In the genomic region with DNA sequence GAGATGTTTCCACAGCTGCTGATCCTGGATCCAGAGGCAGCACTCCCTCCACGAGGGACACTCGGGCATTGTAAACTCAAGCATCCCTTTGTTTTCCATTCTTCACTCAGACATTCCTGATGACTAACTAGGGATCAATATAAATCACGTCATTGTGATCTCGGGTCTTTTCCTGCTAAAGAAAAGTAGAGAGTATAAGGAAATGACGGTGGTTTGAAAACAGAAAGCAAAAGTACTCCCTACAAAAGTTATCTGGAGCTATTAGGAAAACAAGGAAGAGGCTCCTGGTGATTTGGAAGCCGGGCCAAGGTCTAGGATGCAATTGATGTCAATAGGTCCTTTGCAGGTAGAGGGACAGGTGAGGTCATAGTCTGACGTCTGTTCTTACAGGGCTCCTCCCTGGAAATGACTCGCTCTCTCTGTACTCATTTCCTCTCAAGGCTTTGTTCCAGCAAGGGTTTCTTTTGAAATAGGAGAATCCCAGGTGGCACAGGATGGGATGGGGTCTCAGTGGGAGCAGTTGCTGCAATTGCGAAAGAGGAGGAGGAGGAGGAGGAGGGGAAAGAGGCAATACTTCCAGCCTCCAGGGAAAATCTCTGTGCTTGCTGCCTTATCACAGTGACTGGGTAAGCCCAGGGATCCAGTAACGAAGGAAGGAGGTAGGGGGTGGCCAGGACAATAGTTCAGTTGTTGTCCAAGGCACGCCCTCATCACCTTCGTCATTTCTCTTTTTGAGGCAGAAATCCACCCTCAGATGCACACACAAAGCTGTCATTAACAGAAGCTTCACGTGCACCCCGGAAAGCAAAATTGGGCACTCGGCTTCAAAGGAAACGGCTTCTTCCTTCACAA, we compare ENCODE assay signal across 7 cellular contexts.
DNase-seq lines count a peak whose midpoint lies in the region; ATAC-seq and TF ChIP-seq lines count a peak whose summit lies in the region.

No MANE protein-coding gene starts in this region.

- TF ChIP-seq CTCF in GM12865 (IDR thresholded peaks at IDR 0.05; ENCODE audit: insufficient read depth, low read depth, low read length, missing control alignments), result no peak
- TF ChIP-seq CTCF in right atrium auricular region (IDR thresholded peaks at IDR 0.05), result no peak

- no peaks in the 10 kb centered on the region for H3K36me3 Mint-ChIP-seq in activated T-helper 17 cell treated with anti-CD3 and anti-CD28 coated beads, Interleukin-2, amount 50 U/mL, for 72 hours (ENCODE audit: low read depth)

- no peaks in the 10 kb centered on the region for H3K27me3 ChIP-seq in right atrium auricular region

- in situ Hi-C loops in G401 (cut with HindIII; ENCODE audit: low sequenced_read_pairs), result no loop called here

- H3K27ac ChIP-seq in right atrium auricular region, result peak overlapping the region; percentile 24 to 37

- H3K27me3 Mint-ChIP-seq in activated T-helper 17 cell treated with anti-CD3 and anti-CD28 coated beads, Interleukin-2, amount 50 U/mL, for 72 hours, result peaks cover 7% of the 10 kb centered on the region

- peaks cover 8% of the 10 kb centered on the region for H3K4me1 Mint-ChIP-seq in activated T-helper 17 cell treated with anti-CD3 and anti-CD28 coated beads, Interleukin-2, amount 50 U/mL, for 72 hours

- intact Hi-C loops in sciatic nerve (cut with DNase I), result no loop called here

- peak overlapping the region; percentile 82 for H3K27ac Mint-ChIP-seq in activated T-helper 17 cell treated with anti-CD3 and anti-CD28 coated beads, Interleukin-2, amount 50 U/mL, for 72 hours

- H3K9me3 Mint-ChIP-seq in activated T-helper 17 cell treated with anti-CD3 and anti-CD28 coated beads, Interleukin-2, amount 50 U/mL, for 72 hours, result no peaks in the 10 kb centered on the region

- no peaks in the 10 kb centered on the region for H3K9me3 ChIP-seq in right atrium auricular region

- H3K4me3 Mint-ChIP-seq in activated T-helper 17 cell treated with anti-CD3 and anti-CD28 coated beads, Interleukin-2, amount 50 U/mL, for 72 hours, result peak overlapping the region; percentile 82

- peaks cover 0 to 20% of the 10 kb centered on the region in 2 donors for H3K4me1 ChIP-seq in right atrium auricular region

- H3K36me3 ChIP-seq in right atrium auricular region, result no peaks in the 10 kb centered on the region

- peak overlapping the region; percentile 39 for H3K4me3 ChIP-seq in GM12865 (ENCODE audit: low read depth, low read length)
- peak overlapping the region; percentile 13 to 33 for H3K4me3 ChIP-seq in right atrium auricular region

- ATAC-seq in activated T-helper 17 cell treated with anti-CD3 and anti-CD28 coated beads, Interleukin-2, amount 50 U/mL, for 72 hours (replicated peaks), result peak; percentile 76
- ATAC-seq in sciatic nerve, result peak; percentile 77

- peak; percentile 33 for DNase-seq in GM12865 (ENCODE audit: low read depth)
- DNase-seq in NCI-H1092 treated with DMSO at 0.1 percent for 48 hours (lab: John Stamatoyannopoulos, UW), result peak; percentile 31
- DNase-seq in right atrium auricular region (ENCODE audit: low spot score), result no peak
- no peak for DNase-seq in sciatic nerve (ENCODE audit: low spot score)
- no peak for DNase-seq in cortex of kidney (lab: John Stamatoyannopoulos, UW)
- no peak for DNase-seq in G401 (ENCODE audit: low spot score)

Comparison
In these comparisons a context has a peak if more than half of its experiments do, and no peak if none do; other contexts are left out.
1. DNase-seq: peak in GM12865 (single experiment) and NCI-H1092 treated with DMSO at 0.1 percent for 48 hours (single experiment); none in right atrium auricular region (single experiment), sciatic nerve (single experiment), cortex of kidney (single experiment) and G401 (single experiment).